ENCODE assay signal across 16 cellular contexts in genomic region chr3:142374687-142375086, GRCh38.
DNase-seq lines count a peak whose midpoint lies in the region; ATAC-seq, FAIRE-seq and TF ChIP-seq lines count a peak whose summit lies in the region.
"Had no signal": no experiment of that assay in that cellular context is flagged by ENCODE, and none has a peak within 500 bp of the region (broad histone marks: within the 10 kb centered on the region; RNA-seq: fewer than 3 reads in every experiment).

No MANE protein-coding gene starts in this region.

- CTCF ChIA-PET in HepG2 (lab: Yijun Ruan, JAX; ENCODE audit: low intra/inter-chr PET ratio, low total read pairs): no interaction called here

- H3K9ac ChIP-seq in liver (ENCODE audit: low read depth in 1 of 2, low read length in 2 of 2): no peak overlapping the region
- H3K9ac ChIP-seq in HepG2 (ENCODE audit: insufficient read depth, low read depth, low read length): no peak overlapping the region
- H3K9ac ChIP-seq: GM23248 had no signal

- H3K27me3 ChIP-seq in liver (ENCODE audit: control insufficient read depth in 4 of 4, insufficient read depth in 4 of 4, low read length in 3 of 4) (no peaks in the 10 kb centered on the region), HepG2 (ENCODE audit: control insufficient read depth in 1 of 2, insufficient read depth in 2 of 2, low read length in 2 of 2) (no peaks in the 10 kb centered on the region)
- H3K27me3 ChIP-seq: BE2C had no signal

- no peak for TF ChIP-seq POLR2A in HepG2 (IDR thresholded peaks at IDR 0.05; ENCODE audit: insufficient read depth in 1 of 2, low read depth in 2 of 2, low read length in 2 of 2)
- no peak for TF ChIP-seq POLR2A in H54 (IDR thresholded peaks at IDR 0.05; ENCODE audit: low read depth, low read length)

- no peak for TF ChIP-seq EP300 in HepG2 (IDR thresholded peaks at IDR 0.05; ENCODE audit: low read depth in 2 of 2, low read length in 2 of 2)
- TF ChIP-seq EP300 in HepG2 (CRISPR knock-in tag; IDR thresholded peaks at IDR 0.05; ENCODE audit: borderline replicate concordance): no peak

- no peaks in the 10 kb centered on the region for H3K27me3 Mint-ChIP-seq in effector memory CD8-positive, alpha-beta T cell
- H3K27me3 Mint-ChIP-seq in natural killer cell treated with Interleukin-12 subunit alpha and Interleukin-12 subunit beta and Interleukin-15 and Interleukin-18, amount 100 ng/mL, for 72 hours: no peaks in the 10 kb centered on the region
- H3K27me3 Mint-ChIP-seq: IgD-negative memory B cell had no signal

- no peak for FAIRE-seq in HepG2 (lab: Jason Lieb, UNC)
- FAIRE-seq in H54 (lab: Jason Lieb, UNC): peak; percentile 65
- FAIRE-seq: A204.1 had no signal

- TF ChIP-seq CTCF in liver (IDR thresholded peaks at IDR 0.05; ENCODE audit: low read depth, low read length, missing input control) (no peak), HepG2 (CRISPR knock-in tag; IDR thresholded peaks at IDR 0.05) (no peak)

- H3K4me1 ChIP-seq in liver (ENCODE audit: control insufficient read depth in 4 of 4, insufficient read depth in 4 of 4, low read length in 3 of 4): peaks cover 0 to 6% (median 1%) of the 10 kb centered on the region in 4 donors
- H3K4me1 ChIP-seq in HepG2 (ENCODE audit: insufficient read depth, low read length): no peaks in the 10 kb centered on the region
- H3K4me1 ChIP-seq: BE2C had no signal

- peaks cover 0 to 19% of the 10 kb centered on the region in 2 donors for H3K4me1 Mint-ChIP-seq in effector memory CD8-positive, alpha-beta T cell (ENCODE audit: low read depth in 2 of 2)
- H3K4me1 Mint-ChIP-seq in natural killer cell treated with Interleukin-12 subunit alpha and Interleukin-12 subunit beta and Interleukin-15 and Interleukin-18, amount 100 ng/mL, for 72 hours (ENCODE audit: low read depth in 2 of 2): peaks cover 7 to 17% of the 10 kb centered on the region in 2 donors
- H3K4me1 Mint-ChIP-seq: IgD-negative memory B cell had no signal

- in situ Hi-C loops in HepG2 (cut with HindIII; ENCODE audit: extremely low pct_ligation_motif_present, low pct_unique_long_range_greater_than_20kb): no loop called here

- H3K27ac Mint-ChIP-seq in effector memory CD8-positive, alpha-beta T cell: peak overlapping the region; percentile 26 to 74
- H3K27ac Mint-ChIP-seq in natural killer cell treated with Interleukin-12 subunit alpha and Interleukin-12 subunit beta and Interleukin-15 and Interleukin-18, amount 100 ng/mL, for 72 hours: peak overlapping the region; percentile 13 to 19
- H3K27ac Mint-ChIP-seq: IgD-negative memory B cell had no signal

- WGBS in liver: 66% methylated on average over 3 of the region's 3 CpGs
- 95% methylated on average over 3 of the region's 3 CpGs for WGBS in HepG2 (ENCODE audit: low lambda C conversion rate)

- H2AFZ ChIP-seq in HepG2 (ENCODE audit: low read length): no peak overlapping the region
- H2AFZ ChIP-seq: GM23248 had no signal

- DNase-seq in HepG2 (ENCODE audit: low spot score) (no peak), H54 (ENCODE audit: insufficient read length, low spot score) (no peak), ureter (ENCODE audit: low spot score) (no peak)
- DNase-seq in effector memory CD8-positive, alpha-beta T cell: no peak
- no peak for DNase-seq in natural killer cell treated with Interleukin-12 subunit alpha and Interleukin-12 subunit beta and Interleukin-15 and Interleukin-18, amount 100 ng/mL, for 72 hours (ENCODE audit: low spot score)
- DNase-seq: BE2C; CD8-positive, alpha-beta T cell; DMS 273 treated with DMSO at 0.1 percent for 48 hours; GM23248; H7 had no signal

- POLR2A ChIA-PET in HepG2 (lab: Yijun Ruan, JAX): no interaction called here

- H3K4me3 ChIP-seq in liver (ENCODE audit: low read depth in 1 of 3, low read length in 3 of 3) (no peak overlapping the region), HepG2 (replicated peaks in 1 of 3; ENCODE audit: insufficient read depth in 1 of 3, low read depth in 2 of 3, low read length in 3 of 3) (no peak overlapping the region)
- H3K4me3 ChIP-seq: GM23248 had no signal

- no peaks in the 10 kb centered on the region for H3K79me2 ChIP-seq in HepG2 (ENCODE audit: insufficient read depth, low read length)

- TF ChIP-seq RAD21 in liver (IDR thresholded peaks at IDR 0.05) (no peak), HepG2 (CRISPR knock-in tag; IDR thresholded peaks at IDR 0.05) (no peak)

- H3K36me3 ChIP-seq in liver (ENCODE audit: control insufficient read depth in 4 of 4, insufficient read depth in 3 of 4, low read depth in 1 of 4, low read length in 3 of 4) (peaks cover 2 to 33% (median 18%) of the 10 kb centered on the region in 4 donors), HepG2 (replicated peaks in 1 of 2; ENCODE audit: control insufficient read depth in 1 of 2, insufficient read depth in 2 of 2, low read length in 2 of 2) (peaks cover 0 to 10% of the 10 kb centered on the region in 2 experiments; a peak in 3 of 5 replicates)
- H3K36me3 ChIP-seq: BE2C had no signal

- no peak overlapping the region for H3K4me3 Mint-ChIP-seq in effector memory CD8-positive, alpha-beta T cell
- no peak overlapping the region for H3K4me3 Mint-ChIP-seq in natural killer cell treated with Interleukin-12 subunit alpha and Interleukin-12 subunit beta and Interleukin-15 and Interleukin-18, amount 100 ng/mL, for 72 hours
- H3K4me3 Mint-ChIP-seq: CD8-positive, alpha-beta T cell; IgD-negative memory B cell had no signal

- H3K27ac ChIP-seq in liver (ENCODE audit: low read depth in 1 of 2, low read length in 2 of 2) (no peak overlapping the region), HepG2 (ENCODE audit: extremely low read length, insufficient read depth, low read length) (no peak overlapping the region)
- H3K27ac ChIP-seq: C4-2B, GM23248 had no signal

- H3K4me2 ChIP-seq in HepG2 (ENCODE audit: low read depth, low read length): no peak overlapping the region

- H3K9me3 ChIP-seq in liver (ENCODE audit: control insufficient read depth in 4 of 4, low read length in 3 of 4) (no peaks in the 10 kb centered on the region), HepG2 (ENCODE audit: low read length) (no peaks in the 10 kb centered on the region)
- H3K9me3 ChIP-seq: BE2C had no signal

- H3K9me3 Mint-ChIP-seq in effector memory CD8-positive, alpha-beta T cell: no peaks in the 10 kb centered on the region
- H3K9me3 Mint-ChIP-seq in natural killer cell treated with Interleukin-12 subunit alpha and Interleukin-12 subunit beta and Interleukin-15 and Interleukin-18, amount 100 ng/mL, for 72 hours: no peaks in the 10 kb centered on the region
- H3K9me3 Mint-ChIP-seq: CD8-positive, alpha-beta T cell; IgD-negative memory B cell had no signal

- H4K20me1 ChIP-seq in HepG2 (ENCODE audit: insufficient read depth, low read length): no peaks in the 10 kb centered on the region

- intact Hi-C loops in HepG2 (cut with micrococcal nuclease; ENCODE audit: unreplicated experiment): no loop called here

- no TSS peak for BruUV-seq in HepG2 (replicated peaks; lab: Mats Ljungman, UMichigan)

- ATAC-seq in HepG2 (no peak), HG03442 (IDR thresholded peaks at IDR 0.05; ENCODE audit: unreplicated experiment) (no peak), GM19035 (IDR thresholded peaks at IDR 0.05; ENCODE audit: unreplicated experiment) (no peak)
- ATAC-seq in effector memory CD8-positive, alpha-beta T cell (replicated peaks): no peak
- ATAC-seq in natural killer cell treated with Interleukin-12 subunit alpha and Interleukin-12 subunit beta and Interleukin-15 and Interleukin-18, amount 100 ng/mL, for 72 hours: no peak
- ATAC-seq: CD8-positive, alpha-beta T cell had no signal

- peaks cover 50% of the 10 kb centered on the region for H3K36me3 Mint-ChIP-seq in effector memory CD8-positive, alpha-beta T cell (ENCODE audit: insufficient read depth)
- peaks cover 28% of the 10 kb centered on the region for H3K36me3 Mint-ChIP-seq in natural killer cell treated with Interleukin-12 subunit alpha and Interleukin-12 subunit beta and Interleukin-15 and Interleukin-18, amount 100 ng/mL, for 72 hours

TF ChIP-seq in liver, 16 proteins besides CTCF, POLR2A, EP300 and RAD21:
- no peak for TF ChIP-seq YY1 (IDR thresholded peaks at IDR 0.05)
- TF ChIP-seq HNF4A (conservative IDR thresholded peaks at IDR 0.05): peak; percentile 40 to 54
- TF ChIP-seq RXRA (IDR thresholded peaks at IDR 0.05): peak; percentile 25

TF ChIP-seq in HepG2, 621 proteins besides CTCF, POLR2A, EP300 and RAD21:
- TF ChIP-seq ZNF264 (CRISPR knock-in tag; IDR thresholded peaks at IDR 0.05) (no peak), HOXA5 (CRISPR knock-in tag; IDR thresholded peaks at IDR 0.05) (no peak), ADNP (CRISPR knock-in tag; IDR thresholded peaks at IDR 0.05) (no peak), EZH2 (conservative IDR thresholded peaks at IDR 0.05; ENCODE audit: low read depth, low read length) (no peak), ZNF136 (CRISPR knock-in tag; IDR thresholded peaks at IDR 0.05; ENCODE audit: low read depth) (no peak), PCBP2 (optimal IDR thresholded peaks at IDR 0.05; ENCODE audit: low read depth, low read length, poor library complexity, severe bottlenecking) (no peak)
